ENCODE assay signal across 1 cellular context in genomic region chr16:27315333-27316037, GRCh38.
TF ChIP-seq lines count a peak whose summit lies in the region.

No MANE protein-coding gene starts in this region.

TF ChIP-seq in GM23338, 12 proteins besides CTCF, POLR2A, EP300 and RAD21 (continued from another document):
- TF ChIP-seq ZNF462 (CRISPR knock-in tag; IDR thresholded peaks at IDR 0.05) (no peak), EZH2 (IDR thresholded peaks at IDR 0.05; ENCODE audit: low read depth, unreplicated experiment) (no peak), ZNF331 (CRISPR knock-in tag; IDR thresholded peaks at IDR 0.05; ENCODE audit: low read depth) (no peak), CREB1 (CRISPR knock-in tag; IDR thresholded peaks at IDR 0.05; ENCODE audit: low read depth) (no peak), NANOG (IDR thresholded peaks at IDR 0.05; ENCODE audit: borderline replicate concordance) (no peak)
